Comparison of ENCODE assay signal across 9 cellular contexts in genomic region chr3:52453496-52454234, GRCh38. TPM values are rescaled to one million over a fixed set of nuclear protein-coding genes. Genes with fewer than 3 reads are reported as not detected.
DNase-seq lines count a peak whose midpoint lies in the region; ATAC-seq and TF ChIP-seq lines count a peak whose summit lies in the region.
"Had no signal": no experiment of that assay in that cellular context is flagged by ENCODE, and none has a peak within 500 bp of the region (broad histone marks: within the 10 kb centered on the region; RNA-seq: fewer than 3 reads in every experiment).

TNNC1 (minus strand) TSS chr3:52454041; CDS start chr3:52454015, 26 bp downstream.

- POLR2A ChIA-PET in naive thymus-derived CD4-positive, alpha-beta T cell (lab: Charles Lee) = interaction anchor here (0.5 to 2.4 kb wide), 6 partner anchors 9 to 458 kb away, joined by 3 to 9 read pairs (median 4); partner anchors contain the start of genes RPL29 and SEMA3G
- POLR2A ChIA-PET in HEK293T (lab: Yijun Ruan, JAX) = interaction anchor here (1.1 to 1.6 kb wide), 3 partner anchors 9 to 83 kb away, joined by 3 to 4 read pairs (median 3); partner anchors contain the start of genes SEMA3G and UQCC5

- H3K27ac Mint-ChIP-seq in naive thymus-derived CD4-positive, alpha-beta T cell = peak within 1 kb of the TSS; percentile 96 to 100 (median 99)

- peaks cover 6% of the 10 kb centered on the region for H3K27me3 ChIP-seq in Loucy (ENCODE audit: insufficient read depth, low read length, poor library complexity, severe bottlenecking)
- no peaks in the 10 kb centered on the region for H3K27me3 ChIP-seq in naive thymus-derived CD4-positive, alpha-beta T cell (ENCODE audit: control insufficient read depth in 2 of 2, insufficient read depth in 2 of 2, low read length in 2 of 2)

- H3K9ac ChIP-seq in Loucy (ENCODE audit: low read depth, low read length, poor library complexity, severe bottlenecking) = peak within 1 kb of the TSS; percentile 99

- H3K36me3 ChIP-seq in Loucy (ENCODE audit: insufficient read depth, low read length) = peaks cover 9% of the 10 kb centered on the region; the same call in 1 of the 2 replicates
- H3K36me3 ChIP-seq in naive thymus-derived CD4-positive, alpha-beta T cell (ENCODE audit: control insufficient read depth in 2 of 3, insufficient read depth in 3 of 3, low read length in 3 of 3) = peaks cover 3 to 21% (median 6%) of the 10 kb centered on the region in 3 experiments

- H4K20me1 ChIP-seq in Loucy (ENCODE audit: insufficient read depth, low read length, poor library complexity, severe bottlenecking) = peaks cover 15% of the 10 kb centered on the region

- peak within 1 kb of the TSS; percentile 90 for H2AFZ ChIP-seq in Loucy (ENCODE audit: low read length)

- H3K9me3 Mint-ChIP-seq in naive thymus-derived CD4-positive, alpha-beta T cell = no peaks in the 10 kb centered on the region

- intact Hi-C loops in naive thymus-derived CD4-positive, alpha-beta T cell (cut with micrococcal nuclease) = loop anchor here in 1 of 2 donors (2.0 to 10.0 kb wide), 4 partner anchors 165 to 511 kb away; partner anchors contain the start of genes DUSP7, GNL3, PARP3 and PBRM1

- ATAC-seq in naive thymus-derived CD4-positive, alpha-beta T cell = no peak
- ATAC-seq in HG03460 (IDR thresholded peaks at IDR 0.05; ENCODE audit: unreplicated experiment) (no peak), HG02623 (IDR thresholded peaks at IDR 0.05; ENCODE audit: unreplicated experiment) (no peak)

- peaks cover 38% of the 10 kb centered on the region for H3K79me2 ChIP-seq in Loucy (ENCODE audit: insufficient read depth, low read length)

- peak within 1 kb of the TSS; percentile 89 for H3K4me2 ChIP-seq in Loucy (ENCODE audit: low read depth, low read length, poor library complexity, severe bottlenecking)

- TF ChIP-seq CTCF in AG09309 (IDR thresholded peaks at IDR 0.05; ENCODE audit: control insufficient read depth, insufficient read depth, low read depth, low read length, missing control alignments) = no peak
- TF ChIP-seq CTCF in Loucy (conservative IDR thresholded peaks at IDR 0.05; ENCODE audit: low read length) = no peak

- H3K36me3 Mint-ChIP-seq in naive thymus-derived CD4-positive, alpha-beta T cell = peaks cover 0 to 6% (median 3%) of the 10 kb centered on the region in 5 donors

- H3K4me3 ChIP-seq in AG09309 (ENCODE audit: control insufficient read depth, low read depth, low read length) = peak within 1 kb of the TSS; percentile 95; the same call in 1 of the 2 replicates
- H3K4me3 ChIP-seq in Loucy (ENCODE audit: low read length, poor library complexity, severe bottlenecking) = peak within 1 kb of the TSS; percentile 82
- H3K4me3 ChIP-seq in naive thymus-derived CD4-positive, alpha-beta T cell (ENCODE audit: low read length) = peak within 1 kb of the TSS; percentile 98

- DNase-seq in AG09309 (ENCODE audit: low read depth) (no peak), ecto neural progenitor cell (ENCODE audit: low spot score) (peak; percentile 80), HEK293T (ENCODE audit: extremely low spot score) (no peak), NCI-H69 (lab: John Stamatoyannopoulos, UW) (no peak)
- no peak for DNase-seq in naive thymus-derived CD4-positive, alpha-beta T cell

- no peaks in the 10 kb centered on the region for H3K9me2 ChIP-seq in Loucy (replicated peaks; ENCODE audit: low read depth, low read length)

- no peaks in the 10 kb centered on the region for H3F3A ChIP-seq in Loucy (ENCODE audit: low read depth)

- H3K9me3 ChIP-seq in Loucy (ENCODE audit: insufficient read depth, low read depth, low read length) = no peaks in the 10 kb centered on the region
- no peaks in the 10 kb centered on the region for H3K9me3 ChIP-seq in naive thymus-derived CD4-positive, alpha-beta T cell (ENCODE audit: control insufficient read depth in 2 of 3, low read length in 3 of 3)

- H3K27me3 Mint-ChIP-seq in naive thymus-derived CD4-positive, alpha-beta T cell = no peaks in the 10 kb centered on the region

- peak within 1 kb of the TSS; percentile 88 for H3K27ac ChIP-seq in naive thymus-derived CD4-positive, alpha-beta T cell (ENCODE audit: low read depth, low read length)

- H3K4me3 Mint-ChIP-seq in naive thymus-derived CD4-positive, alpha-beta T cell = peak within 1 kb of the TSS; percentile 87 to 96 (median 93)

- H3K4me1 ChIP-seq in Loucy (ENCODE audit: insufficient read depth, low read length, poor library complexity, severe bottlenecking) = peaks cover 31% of the 10 kb centered on the region
- H3K4me1 ChIP-seq in naive thymus-derived CD4-positive, alpha-beta T cell (ENCODE audit: control insufficient read depth in 2 of 2, insufficient read depth in 2 of 2, low read length in 2 of 2) = peaks cover 15 to 23% of the 10 kb centered on the region in 2 donors

- peaks cover 23 to 47% (median 41%) of the 10 kb centered on the region in 7 donors for H3K4me1 Mint-ChIP-seq in naive thymus-derived CD4-positive, alpha-beta T cell

- CTCF ChIA-PET in naive thymus-derived CD4-positive, alpha-beta T cell (lab: Charles Lee) = interaction anchor here (0.6 to 2.0 kb wide), 3 partner anchors 26 to 41 kb away, joined by 3 to 11 read pairs (median 6); no protein-coding TSS in a partner anchor
- CTCF ChIA-PET in HEK293T (lab: Yijun Ruan, JAX) = interaction anchor here (0.5 kb wide), 1 partner anchor 17 kb away, joined by 3 read pairs; no protein-coding TSS in a partner anchor

TF ChIP-seq in HEK293T, 16 proteins besides CTCF, POLR2A, EP300 and RAD21:
- TF ChIP-seq ARNT (IDR thresholded peaks at IDR 0.05) = no peak

RNA-seq across cellular contexts. Expression of gene TNNC1, which starts in this region (rescaled TPM):
- 1 to 10 TPM; 2.2 to 8.4 (median 6.5) TPM for total RNA-seq in naive thymus-derived CD4-positive, alpha-beta T cell
- 1 to 10 TPM in 1 of 2 donors, under 1 TPM in 1; 0.73 to 1.5 TPM for polyA plus RNA-seq in naive thymus-derived CD4-positive, alpha-beta T cell
- total RNA-seq: RPMI7951 had no signal
